In the genomic region with DNA sequence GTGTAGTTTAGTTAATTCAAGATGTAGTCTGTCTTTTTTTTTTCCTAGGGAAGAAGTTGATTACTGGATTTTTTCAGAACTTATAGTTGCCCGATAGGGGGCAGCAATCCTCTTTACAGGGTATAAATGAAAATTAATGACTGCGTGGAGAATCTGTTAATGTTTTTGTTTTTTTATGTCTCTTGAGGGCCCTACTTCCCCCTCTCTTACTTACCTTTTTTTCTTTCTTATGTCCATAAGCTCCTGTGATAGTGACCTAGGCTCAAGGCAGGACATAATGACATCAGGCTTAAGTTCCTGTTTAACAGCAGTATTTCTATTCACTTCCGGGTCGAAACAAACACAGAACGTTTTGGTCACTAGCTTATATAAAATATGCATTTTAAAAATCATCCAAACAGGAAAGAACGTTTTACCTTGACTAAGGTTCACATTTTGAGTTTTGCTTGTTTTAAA, we compare ENCODE assay signal across 9 cellular contexts.
DNase-seq lines count a peak whose midpoint lies in the region; ATAC-seq and TF ChIP-seq lines count a peak whose summit lies in the region.
"Had no signal": no experiment of that assay in that cellular context is flagged by ENCODE, and none has a peak within 500 bp of the region (broad histone marks: within the 10 kb centered on the region; RNA-seq: fewer than 3 reads in every experiment).

No MANE protein-coding gene starts in this region.

- H3K27ac Mint-ChIP-seq in activated naive CD8-positive, alpha-beta T cell = peak overlapping the region; percentile 73

- peak; percentile 70 for TF ChIP-seq CTCF in AG10803 (conservative IDR thresholded peaks at IDR 0.05; ENCODE audit: low read length)
- peak; percentile 45 for TF ChIP-seq CTCF in GM10266 (IDR thresholded peaks at IDR 0.05; ENCODE audit: control insufficient read depth, insufficient read depth, low read depth, missing control alignments)

- ATAC-seq in GM18498 (IDR thresholded peaks at IDR 0.05; ENCODE audit: unreplicated experiment) = no peak
- no peak for ATAC-seq in HG03196 (IDR thresholded peaks at IDR 0.05; ENCODE audit: unreplicated experiment)

- H3K4me3 ChIP-seq in AG10803 (ENCODE audit: low read length) (no peak overlapping the region), skin epidermis (peak overlapping the region in 1 of 7 experiments; percentile 8)
- H3K4me3 ChIP-seq: SJCRH30 had no signal

- no peaks in the 10 kb centered on the region for H3K27me3 Mint-ChIP-seq in activated naive CD8-positive, alpha-beta T cell

- DNase-seq in AG10803 (ENCODE audit: low read depth) (peak; percentile 77), GM10266 (ENCODE audit: extremely low spot score) (peak; percentile 25), NCI-H748 (lab: John Stamatoyannopoulos, UW; ENCODE audit: unreplicated experiment) (peak; percentile 48), hepatic stellate cell (ENCODE audit: low spot score) (peak; percentile 25)

- peak overlapping the region; percentile 75 for H3K4me3 Mint-ChIP-seq in activated naive CD8-positive, alpha-beta T cell

- H3K36me3 Mint-ChIP-seq in activated naive CD8-positive, alpha-beta T cell = peaks cover 10% of the 10 kb centered on the region

- no peaks in the 10 kb centered on the region for H3K9me3 Mint-ChIP-seq in activated naive CD8-positive, alpha-beta T cell (ENCODE audit: low read depth)

- H3K27ac ChIP-seq in skin epidermis = peak overlapping the region in 14 of 21 experiments; percentile 13 to 75 (median 48)
- H3K27ac ChIP-seq: SJCRH30 had no signal

- H3K4me1 Mint-ChIP-seq in activated naive CD8-positive, alpha-beta T cell (ENCODE audit: low read depth) = peaks cover 20% of the 10 kb centered on the region

Comparison
In these comparisons a context has a peak if more than half of its experiments do, and no peak if none do; other contexts are left out.
1. DNase-seq: peak in every context shown above with its lines; median percentile 77 in AG10803; 48 in NCI-H748; 25 in GM10266; 25 in hepatic stellate cell.